Comparison of ENCODE assay signal across 1 cellular context in genomic region chr19:8575467-8575997, GRCh38.
TF ChIP-seq lines count a peak whose summit lies in the region.

No MANE protein-coding gene starts in this region.

TF ChIP-seq in GM12878, 131 proteins besides CTCF, POLR2A, EP300 and RAD21:
- TF ChIP-seq, protein P1, sequence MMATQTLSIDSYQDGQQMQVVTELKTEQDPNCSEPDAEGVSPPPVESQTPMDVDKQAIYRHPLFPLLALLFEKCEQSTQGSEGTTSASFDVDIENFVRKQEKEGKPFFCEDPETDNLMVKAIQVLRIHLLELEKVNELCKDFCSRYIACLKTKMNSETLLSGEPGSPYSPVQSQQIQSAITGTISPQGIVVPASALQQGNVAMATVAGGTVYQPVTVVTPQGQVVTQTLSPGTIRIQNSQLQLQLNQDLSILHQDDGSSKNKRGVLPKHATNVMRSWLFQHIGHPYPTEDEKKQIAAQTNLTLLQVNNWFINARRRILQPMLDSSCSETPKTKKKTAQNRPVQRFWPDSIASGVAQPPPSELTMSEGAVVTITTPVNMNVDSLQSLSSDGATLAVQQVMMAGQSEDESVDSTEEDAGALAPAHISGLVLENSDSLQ (IDR thresholded peaks at IDR 0.05): peak; percentile 48; the same call in 1 of the 2 replicates
- no peak for TF ChIP-seq RB1 (IDR thresholded peaks at IDR 0.05; ENCODE audit: borderline replicate concordance)
